Comparison of ENCODE assay signal across 8 cellular contexts in the genomic region with DNA sequence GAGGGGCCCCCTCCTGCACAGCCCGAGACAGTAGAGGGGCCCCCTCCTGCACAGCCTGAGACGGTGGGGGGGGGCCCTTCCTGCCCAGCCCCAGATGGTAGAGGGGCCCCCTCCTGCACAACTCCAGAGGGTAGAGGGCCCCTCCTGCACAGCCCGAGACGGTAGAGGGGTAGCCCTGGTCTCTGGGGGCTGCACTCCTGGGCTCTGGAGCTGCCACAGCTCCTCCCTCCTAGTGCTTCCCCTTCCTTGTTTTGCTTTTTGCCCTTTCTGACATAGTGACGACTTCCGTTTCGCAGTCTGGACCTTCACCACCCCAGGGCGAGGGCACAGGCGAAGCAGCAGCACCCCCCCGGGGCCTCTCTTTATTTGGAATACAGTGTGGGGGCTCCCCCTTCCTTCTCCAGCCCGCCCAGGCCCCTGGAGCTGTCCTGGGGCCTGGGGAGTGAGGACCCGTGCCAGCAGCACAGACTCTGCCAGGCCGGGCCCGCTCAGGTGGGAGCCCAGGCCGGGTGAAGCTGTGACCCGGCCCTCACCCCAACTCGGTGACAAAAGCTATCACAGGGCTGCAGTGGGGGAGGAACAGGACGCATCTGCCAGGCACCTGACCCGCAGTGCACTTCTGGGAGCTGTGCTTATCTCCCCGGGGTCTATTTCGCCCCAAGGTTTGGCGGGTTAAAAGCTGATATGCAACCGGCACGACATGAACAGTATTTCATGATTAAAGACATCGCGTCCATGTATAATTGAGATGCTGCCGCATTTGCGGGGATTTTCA. TPM values are rescaled to one million over a fixed set of nuclear protein-coding genes. Genes with fewer than 3 reads are reported as not detected.
DNase-seq lines count a peak whose midpoint lies in the region; ATAC-seq and TF ChIP-seq lines count a peak whose summit lies in the region.

No MANE protein-coding gene starts in this region.

- peak overlapping the region; percentile 58 for H3K4me3 ChIP-seq in lung

- H3K27me3 ChIP-seq in lung (ENCODE audit: control insufficient read depth, insufficient read depth), result no peaks in the 10 kb centered on the region

- POLR2A ChIA-PET in activated CD4-positive, alpha-beta memory T cell treated with anti-CD3 and anti-CD28 coated beads, Interleukin-2, amount 10 ng/mL, durations not matched to agents 7 days and 5 days (lab: Charles Lee), result interaction anchor here (0.6 to 7.3 kb wide), 29 partner anchors 8 to 945 kb away, joined by 3 to 169 read pairs (median 5); a partner anchor contains a TSS

- H3K9me3 ChIP-seq in lung (ENCODE audit: control insufficient read depth in 2 of 2, insufficient read depth in 1 of 2, low read length in 1 of 2), result peaks cover 0 to 2% of the 10 kb centered on the region in 2 donors

- in situ Hi-C loops in G401 (cut with HindIII; ENCODE audit: low sequenced_read_pairs), result no loop called here

- peaks cover 15% of the 10 kb centered on the region for H3K36me3 Mint-ChIP-seq in activated CD4-positive, alpha-beta memory T cell treated with anti-CD3 and anti-CD28 coated beads, Interleukin-2, amount 10 ng/mL, durations not matched to agents 7 days and 5 days (ENCODE audit: low read depth)

- TF ChIP-seq CTCF in lung (IDR thresholded peaks at IDR 0.05; ENCODE audit: control extremely low read depth, extremely low read depth), result no peak

- no peaks in the 10 kb centered on the region for H3K27me3 Mint-ChIP-seq in activated CD4-positive, alpha-beta memory T cell treated with anti-CD3 and anti-CD28 coated beads, Interleukin-2, amount 10 ng/mL, durations not matched to agents 7 days and 5 days

- DNase-seq in G401 (ENCODE audit: low spot score) (peak; percentile 79), HCEC 1CT (peak; percentile 36), NCI-H2171 (lab: John Stamatoyannopoulos, UW) (peak; percentile 84), lung (ENCODE audit: low spot score) (peak; percentile 76)
- DNase-seq in activated CD4-positive, alpha-beta memory T cell treated with anti-CD3 and anti-CD28 coated beads, Interleukin-2, amount 10 ng/mL, durations not matched to agents 7 days and 5 days, result peak; percentile 76
- peak; percentile 65 for DNase-seq in effector CD4-positive, alpha-beta T cell
- DNase-seq in stimulated activated CD8-positive, alpha-beta memory T cell treated with anti-CD3 and anti-CD28 coated beads, Interleukin-12 subunit alpha, Interleukin-12 subunit beta, amount 100 ng/mL, for 24 hours (ENCODE audit: extremely low read depth), result peak; percentile 43

- H3K27ac Mint-ChIP-seq in activated CD4-positive, alpha-beta memory T cell treated with anti-CD3 and anti-CD28 coated beads, Interleukin-2, amount 10 ng/mL, durations not matched to agents 7 days and 5 days, result peak overlapping the region; percentile 93

- H3K27ac ChIP-seq in lung (ENCODE audit: low read depth in 1 of 2, low read length in 1 of 2), result peak overlapping the region; percentile 98

- peak overlapping the region; percentile 88 for H3K4me3 Mint-ChIP-seq in activated CD4-positive, alpha-beta memory T cell treated with anti-CD3 and anti-CD28 coated beads, Interleukin-2, amount 10 ng/mL, durations not matched to agents 7 days and 5 days

- peaks cover 0 to 7% of the 10 kb centered on the region in 2 donors for H3K36me3 ChIP-seq in lung (ENCODE audit: control insufficient read depth in 2 of 2, insufficient read depth in 2 of 2, low read length in 2 of 2)

- H3K4me1 ChIP-seq in lung (ENCODE audit: control insufficient read depth in 2 of 2, insufficient read depth in 2 of 2, low read length in 2 of 2), result peaks cover 3 to 25% of the 10 kb centered on the region in 2 donors

- WGBS in lung, 2 donors, result 0% methylated on average over 25 to 28 of the region's 28 CpGs

- H3K9me3 Mint-ChIP-seq in activated CD4-positive, alpha-beta memory T cell treated with anti-CD3 and anti-CD28 coated beads, Interleukin-2, amount 10 ng/mL, durations not matched to agents 7 days and 5 days, result no peaks in the 10 kb centered on the region

- peaks cover 39% of the 10 kb centered on the region for H3K4me1 Mint-ChIP-seq in activated CD4-positive, alpha-beta memory T cell treated with anti-CD3 and anti-CD28 coated beads, Interleukin-2, amount 10 ng/mL, durations not matched to agents 7 days and 5 days

- ATAC-seq in lung (ENCODE audit: insufficient read depth, low FRiP score) (no peak), GM19023 (IDR thresholded peaks at IDR 0.05; ENCODE audit: unreplicated experiment) (no peak)

- CTCF ChIA-PET in activated CD4-positive, alpha-beta memory T cell treated with anti-CD3 and anti-CD28 coated beads, Interleukin-2, amount 10 ng/mL, durations not matched to agents 7 days and 5 days (lab: Charles Lee), result interaction anchor here (0.5 to 4.6 kb wide), 11 partner anchors 15 to 391 kb away, joined by 3 to 32 read pairs (median 8); a partner anchor contains a TSS

RNA-seq across cellular contexts. Expression of a gene that starts 1.1 kb away (rescaled TPM):
- 26.9 and 31.7 TPM in 2 replicates for total RNA-seq in G401 (2014; rRNA removed; shearing (Covaris generic))
- 10 to 100 TPM; 17.0 to 22.2 TPM for total RNA-seq in activated CD4-positive, alpha-beta memory T cell treated with anti-CD3 and anti-CD28 coated beads, Interleukin-2, amount 10 ng/mL, durations not matched to agents 7 days and 5 days
- total RNA-seq in lung, result 10 to 100 TPM; 17.8 to 39.8 TPM
- 10 to 100 TPM; 24.9 to 29.0 TPM for polyA plus RNA-seq in lung

RNA-seq across cellular contexts. Expression of a gene that starts 29.3 kb away (rescaled TPM):
- total RNA-seq in G401 (2014; rRNA removed; shearing (Covaris generic)), result 7.4 and 9.0 TPM in 2 replicates
- 100 to 1,000 TPM; 171 to 173 TPM for total RNA-seq in activated CD4-positive, alpha-beta memory T cell treated with anti-CD3 and anti-CD28 coated beads, Interleukin-2, amount 10 ng/mL, durations not matched to agents 7 days and 5 days
- 100 to 1,000 TPM in 1 of 2 donors, 10 to 100 TPM in 1; 67.4 to 127 TPM for total RNA-seq in lung
- 100 to 1,000 TPM; 191 to 200 TPM for polyA plus RNA-seq in lung

RNA-seq across cellular contexts. Expression of a gene that starts 47.3 kb away (rescaled TPM):
- 0.47 TPM in 1 of 2 replicates, not detected in the other for total RNA-seq in G401 (2014; rRNA removed; shearing (Covaris generic))
- 1 to 10 TPM; 1.0 to 1.5 TPM for total RNA-seq in activated CD4-positive, alpha-beta memory T cell treated with anti-CD3 and anti-CD28 coated beads, Interleukin-2, amount 10 ng/mL, durations not matched to agents 7 days and 5 days
- 1 to 10 TPM; 4.0 to 5.9 TPM for total RNA-seq in lung
- polyA plus RNA-seq in lung, result 1 to 10 TPM; 6.2 to 8.4 TPM

RNA-seq across cellular contexts. Expression of a gene that starts 55.4 kb away (rescaled TPM):
- total RNA-seq in G401 (2014; rRNA removed; shearing (Covaris generic)), result not detected in 2 replicates
- not detected for total RNA-seq in activated CD4-positive, alpha-beta memory T cell treated with anti-CD3 and anti-CD28 coated beads, Interleukin-2, amount 10 ng/mL, durations not matched to agents 7 days and 5 days
- total RNA-seq in lung, result under 1 TPM; 0.46 to 1.00 TPM
- polyA plus RNA-seq in lung, result under 1 TPM; 0.16 to 0.26 TPM

RNA-seq across cellular contexts. Expression of a gene that starts 59.1 kb away (rescaled TPM):
- 32.9 and 45.4 TPM in 2 replicates for total RNA-seq in G401 (2014; rRNA removed; shearing (Covaris generic))
- 10 to 100 TPM; 71.7 to 72.6 TPM for total RNA-seq in activated CD4-positive, alpha-beta memory T cell treated with anti-CD3 and anti-CD28 coated beads, Interleukin-2, amount 10 ng/mL, durations not matched to agents 7 days and 5 days
- 10 to 100 TPM; 24.5 to 36.3 TPM for total RNA-seq in lung
- 10 to 100 TPM; 17.6 to 18.9 TPM for polyA plus RNA-seq in lung
